In genomic region chr3:192685801-192686200, GRCh38 we compare ENCODE assay signal across 1 cellular context.
TF ChIP-seq lines count a peak whose summit lies in the region.

No MANE protein-coding gene starts in this region.

TF ChIP-seq in H1, 55 proteins besides CTCF, POLR2A, EP300 and RAD21 (continued from another document):
- TF ChIP-seq JUND (IDR thresholded peaks at IDR 0.05; ENCODE audit: low read length) (no peak), YY1 (IDR thresholded peaks at IDR 0.05; ENCODE audit: low read depth, low read length) (no peak), CEBPB (IDR thresholded peaks at IDR 0.05; ENCODE audit: low read depth, low read length) (peak; percentile 50), SP1 (IDR thresholded peaks at IDR 0.05; ENCODE audit: low read depth, low read length) (no peak), KDM5A (IDR thresholded peaks at IDR 0.05; ENCODE audit: low read length) (no peak), ZNF274 (IDR thresholded peaks at IDR 0.05; ENCODE audit: borderline replicate concordance, extremely low read depth, low read length) (no peak)
